18 cellular contexts compared by ENCODE assay signal in genomic region chr5:178235600-178235998, GRCh38. TPM values are rescaled to one million over a fixed set of nuclear protein-coding genes. Genes with fewer than 3 reads are reported as not detected.
DNase-seq lines count a peak whose midpoint lies in the region; ATAC-seq and TF ChIP-seq lines count a peak whose summit lies in the region.
"Had no signal": no experiment of that assay in that cellular context is flagged by ENCODE, and none has a peak within 500 bp of the region (broad histone marks: within the 10 kb centered on the region; RNA-seq: fewer than 3 reads in every experiment).

No MANE protein-coding gene starts in this region.

- peak overlapping the region; percentile 36 for H3K27ac Mint-ChIP-seq in activated CD4-positive, alpha-beta T cell treated with anti-CD3 and anti-CD28 coated beads, Interleukin-2, amount 10 ng/mL, durations not matched to agents 7 days and 5 days
- peak overlapping the region in 1 of 2 donors; percentile 97 for H3K27ac Mint-ChIP-seq in natural killer cell treated with Interleukin-12 subunit alpha and Interleukin-12 subunit beta and Interleukin-15 and Interleukin-18, amount 100 ng/mL, for 72 hours
- H3K27ac Mint-ChIP-seq in natural killer cell: peak overlapping the region in 1 of 2 donors; percentile 69
- peak overlapping the region in 8 of 10 donors; percentile 46 to 91 (median 82) for H3K27ac Mint-ChIP-seq in naive thymus-derived CD8-positive, alpha-beta T cell
- no peak overlapping the region for H3K27ac Mint-ChIP-seq in activated T-helper 17 cell treated with anti-CD3 and anti-CD28 coated beads, Interleukin-2, amount 50 U/mL, for 72 hours
- H3K27ac Mint-ChIP-seq: GM23338 had no signal

- peaks cover 4% of the 10 kb centered on the region for H3K4me1 ChIP-seq in foreskin keratinocyte
- H3K4me1 ChIP-seq: BE2C had no signal

- no peaks in the 10 kb centered on the region for H3K27me3 ChIP-seq in foreskin keratinocyte
- H3K27me3 ChIP-seq: BE2C had no signal

- peaks cover 79% of the 10 kb centered on the region for H3K4me1 Mint-ChIP-seq in activated CD4-positive, alpha-beta T cell treated with anti-CD3 and anti-CD28 coated beads, Interleukin-2, amount 10 ng/mL, durations not matched to agents 7 days and 5 days
- peaks cover 44 to 53% of the 10 kb centered on the region in 2 donors for H3K4me1 Mint-ChIP-seq in natural killer cell treated with Interleukin-12 subunit alpha and Interleukin-12 subunit beta and Interleukin-15 and Interleukin-18, amount 100 ng/mL, for 72 hours (ENCODE audit: low read depth in 2 of 2)
- peaks cover 48 to 79% of the 10 kb centered on the region in 2 donors for H3K4me1 Mint-ChIP-seq in natural killer cell
- peaks cover 26 to 81% (median 80%) of the 10 kb centered on the region in 4 donors for H3K4me1 Mint-ChIP-seq in naive thymus-derived CD8-positive, alpha-beta T cell
- peaks cover 28% of the 10 kb centered on the region for H3K4me1 Mint-ChIP-seq in activated T-helper 17 cell treated with anti-CD3 and anti-CD28 coated beads, Interleukin-2, amount 50 U/mL, for 72 hours

- H3K27me3 Mint-ChIP-seq in activated CD4-positive, alpha-beta T cell treated with anti-CD3 and anti-CD28 coated beads, Interleukin-2, amount 10 ng/mL, durations not matched to agents 7 days and 5 days: no peaks in the 10 kb centered on the region
- no peaks in the 10 kb centered on the region for H3K27me3 Mint-ChIP-seq in natural killer cell treated with Interleukin-12 subunit alpha and Interleukin-12 subunit beta and Interleukin-15 and Interleukin-18, amount 100 ng/mL, for 72 hours
- no peaks in the 10 kb centered on the region for H3K27me3 Mint-ChIP-seq in natural killer cell (ENCODE audit: low read depth in 2 of 2)
- H3K27me3 Mint-ChIP-seq in naive thymus-derived CD8-positive, alpha-beta T cell: no peaks in the 10 kb centered on the region
- H3K27me3 Mint-ChIP-seq in activated T-helper 17 cell treated with anti-CD3 and anti-CD28 coated beads, Interleukin-2, amount 50 U/mL, for 72 hours: no peaks in the 10 kb centered on the region

- H3K4me3 Mint-ChIP-seq in activated CD4-positive, alpha-beta T cell treated with anti-CD3 and anti-CD28 coated beads, Interleukin-2, amount 10 ng/mL, durations not matched to agents 7 days and 5 days: no peak overlapping the region
- peak overlapping the region; percentile 71 for H3K4me3 Mint-ChIP-seq in natural killer cell treated with Interleukin-12 subunit alpha and Interleukin-12 subunit beta and Interleukin-15 and Interleukin-18, amount 100 ng/mL, for 72 hours
- no peak overlapping the region for H3K4me3 Mint-ChIP-seq in natural killer cell
- peak overlapping the region in 3 of 10 donors; percentile 8 to 70 (median 48) for H3K4me3 Mint-ChIP-seq in naive thymus-derived CD8-positive, alpha-beta T cell
- no peak overlapping the region for H3K4me3 Mint-ChIP-seq in activated T-helper 17 cell treated with anti-CD3 and anti-CD28 coated beads, Interleukin-2, amount 50 U/mL, for 72 hours
- H3K4me3 Mint-ChIP-seq: GM23338 had no signal

- no peak for TF ChIP-seq CTCF in natural killer cell (IDR thresholded peaks at IDR 0.05)
- TF ChIP-seq CTCF in foreskin keratinocyte (conservative IDR thresholded peaks at IDR 0.05): no peak

- POLR2A ChIA-PET in activated CD4-positive, alpha-beta T cell treated with anti-CD3 and anti-CD28 coated beads, Interleukin-2, amount 10 ng/mL, durations not matched to agents 7 days and 5 days (lab: Charles Lee): no interaction called here
- POLR2A ChIA-PET in naive thymus-derived CD8-positive, alpha-beta T cell (lab: Charles Lee): interaction anchor here (1.0 to 1.5 kb wide), 5 partner anchors 11 to 1388 kb away, joined by 3 to 6 read pairs (median 3); partner anchors contain the start of genes HNRNPAB and HNRNPH1

- ATAC-seq in natural killer cell treated with Interleukin-12 subunit alpha and Interleukin-12 subunit beta and Interleukin-15 and Interleukin-18, amount 100 ng/mL, for 72 hours: no peak
- ATAC-seq in natural killer cell (no peak), foreskin keratinocyte (no peak)
- ATAC-seq in naive thymus-derived CD8-positive, alpha-beta T cell: no peak
- ATAC-seq in activated T-helper 17 cell treated with anti-CD3 and anti-CD28 coated beads, Interleukin-2, amount 50 U/mL, for 72 hours (replicated peaks): no peak

- DNase-seq in activated CD4-positive, alpha-beta T cell treated with anti-CD3 and anti-CD28 coated beads, Interleukin-2, amount 10 ng/mL, durations not matched to agents 7 days and 5 days: no peak
- DNase-seq in activated CD4-positive, alpha-beta T cell treated with anti-CD3 and anti-CD28 coated beads for 1 hour: no peak
- DNase-seq in natural killer cell treated with Interleukin-12 subunit alpha and Interleukin-12 subunit beta and Interleukin-15 and Interleukin-18, amount 100 ng/mL, for 72 hours (ENCODE audit: low spot score): no peak
- DNase-seq in natural killer cell: no peak
- peak in 1 of 10 donors; percentile 50 for DNase-seq in naive thymus-derived CD8-positive, alpha-beta T cell
- no peak for DNase-seq in foreskin keratinocyte
- DNase-seq in NCI-H510A treated with DMSO at 0.1 percent for 48 hours (lab: John Stamatoyannopoulos, UW): no peak
- DNase-seq: NCI-H1105, NCI-H187, NCI-H446 treated with DMSO at 0.1 percent for 48 hours had no signal

- CTCF ChIA-PET in activated CD4-positive, alpha-beta T cell treated with anti-CD3 and anti-CD28 coated beads, Interleukin-2, amount 10 ng/mL, durations not matched to agents 7 days and 5 days (lab: Charles Lee): interaction anchor here (0.6 to 2.0 kb wide), 8 partner anchors 8 to 1717 kb away, joined by 3 to 9 read pairs (median 4); partner anchors contain the start of gene COL23A1

- intact Hi-C loops in natural killer cell (cut with micrococcal nuclease): loop anchor here (2.0 to 10.0 kb wide), 3 partner anchors 121 to 499 kb away; partner anchors contain the start of genes N4BP3 and ZNF354A

- H3K36me3 Mint-ChIP-seq in activated CD4-positive, alpha-beta T cell treated with anti-CD3 and anti-CD28 coated beads, Interleukin-2, amount 10 ng/mL, durations not matched to agents 7 days and 5 days (ENCODE audit: low read depth): peaks cover 14% of the 10 kb centered on the region
- no peaks in the 10 kb centered on the region for H3K36me3 Mint-ChIP-seq in natural killer cell treated with Interleukin-12 subunit alpha and Interleukin-12 subunit beta and Interleukin-15 and Interleukin-18, amount 100 ng/mL, for 72 hours
- no peaks in the 10 kb centered on the region for H3K36me3 Mint-ChIP-seq in natural killer cell
- H3K36me3 Mint-ChIP-seq in naive thymus-derived CD8-positive, alpha-beta T cell: peaks cover 0 to 7% (median 6%) of the 10 kb centered on the region in 3 donors
- H3K36me3 Mint-ChIP-seq in activated T-helper 17 cell treated with anti-CD3 and anti-CD28 coated beads, Interleukin-2, amount 50 U/mL, for 72 hours (ENCODE audit: low read depth): peaks cover 13% of the 10 kb centered on the region

- H3K27ac ChIP-seq in foreskin keratinocyte: no peak overlapping the region
- H3K27ac ChIP-seq: 22Rv1 had no signal

- H3K9me3 Mint-ChIP-seq in activated CD4-positive, alpha-beta T cell treated with anti-CD3 and anti-CD28 coated beads, Interleukin-2, amount 10 ng/mL, durations not matched to agents 7 days and 5 days: no peaks in the 10 kb centered on the region
- H3K9me3 Mint-ChIP-seq in natural killer cell treated with Interleukin-12 subunit alpha and Interleukin-12 subunit beta and Interleukin-15 and Interleukin-18, amount 100 ng/mL, for 72 hours: no peaks in the 10 kb centered on the region
- no peaks in the 10 kb centered on the region for H3K9me3 Mint-ChIP-seq in natural killer cell
- no peaks in the 10 kb centered on the region for H3K9me3 Mint-ChIP-seq in naive thymus-derived CD8-positive, alpha-beta T cell
- H3K9me3 Mint-ChIP-seq in activated T-helper 17 cell treated with anti-CD3 and anti-CD28 coated beads, Interleukin-2, amount 50 U/mL, for 72 hours: no peaks in the 10 kb centered on the region
- H3K9me3 Mint-ChIP-seq: GM23338 had no signal

RNA-seq across cellular contexts. Expression of gene PHYKPL, which starts 3.0 kb away (rescaled TPM):
- total RNA-seq in activated CD4-positive, alpha-beta T cell treated with anti-CD3 and anti-CD28 coated beads, Interleukin-2, amount 10 ng/mL, durations not matched to agents 7 days and 5 days: 100 to 1,000 TPM; 126 to 138 TPM
- 100 to 1,000 TPM; 133 to 191 TPM for total RNA-seq in natural killer cell treated with Interleukin-12 subunit alpha and Interleukin-12 subunit beta and Interleukin-15 and Interleukin-18, amount 100 ng/mL, for 72 hours
- total RNA-seq in natural killer cell (100 to 1,000 TPM; 111 to 134 (median 131) TPM), foreskin keratinocyte (11.4 and 14.9 TPM in 2 replicates)
- total RNA-seq in naive thymus-derived CD8-positive, alpha-beta T cell: 100 to 1,000 TPM; 209 to 229 TPM
- 10 to 100 TPM; 41.1 to 51.8 (median 49.7) TPM for polyA plus RNA-seq in naive thymus-derived CD8-positive, alpha-beta T cell
- 8.9 and 10.9 TPM in 2 replicates for polyA plus RNA-seq in foreskin keratinocyte
- 100 to 1,000 TPM in 1 of 2 donors, 10 to 100 TPM in 1; 91.9 to 112 TPM for total RNA-seq in activated T-helper 17 cell treated with anti-CD3 and anti-CD28 coated beads, Interleukin-2, amount 50 U/mL, for 72 hours

RNA-seq across cellular contexts. Expression of gene HNRNPAB, which starts 31.3 kb away (rescaled TPM):
- 100 to 1,000 TPM; 185 to 215 TPM for total RNA-seq in activated CD4-positive, alpha-beta T cell treated with anti-CD3 and anti-CD28 coated beads, Interleukin-2, amount 10 ng/mL, durations not matched to agents 7 days and 5 days
- total RNA-seq in natural killer cell treated with Interleukin-12 subunit alpha and Interleukin-12 subunit beta and Interleukin-15 and Interleukin-18, amount 100 ng/mL, for 72 hours: 100 to 1,000 TPM; 314 to 481 TPM
- total RNA-seq in natural killer cell (10 to 100 TPM; 77.6 to 98.4 (median 88.4) TPM), foreskin keratinocyte (140 and 167 TPM in 2 replicates)
- 10 to 100 TPM; 79.3 to 82.5 TPM for total RNA-seq in naive thymus-derived CD8-positive, alpha-beta T cell
- 10 to 100 TPM; 43.6 to 74.9 (median 61.2) TPM for polyA plus RNA-seq in naive thymus-derived CD8-positive, alpha-beta T cell
- 208 and 251 TPM in 2 replicates for polyA plus RNA-seq in foreskin keratinocyte
- total RNA-seq in activated T-helper 17 cell treated with anti-CD3 and anti-CD28 coated beads, Interleukin-2, amount 50 U/mL, for 72 hours: 100 to 1,000 TPM; 154 to 390 TPM

RNA-seq across cellular contexts. Expression of gene GMCL2, which starts 48.4 kb away (rescaled TPM):
- not detected for total RNA-seq in activated CD4-positive, alpha-beta T cell treated with anti-CD3 and anti-CD28 coated beads, Interleukin-2, amount 10 ng/mL, durations not matched to agents 7 days and 5 days
- total RNA-seq in natural killer cell treated with Interleukin-12 subunit alpha and Interleukin-12 subunit beta and Interleukin-15 and Interleukin-18, amount 100 ng/mL, for 72 hours: not detected
- total RNA-seq in natural killer cell (not detected), foreskin keratinocyte (not detected in 2 replicates)
- under 1 TPM in 1 of 2 experiments, not detected in 1; 0.14 TPM for total RNA-seq in naive thymus-derived CD8-positive, alpha-beta T cell
- not detected for polyA plus RNA-seq in naive thymus-derived CD8-positive, alpha-beta T cell
- polyA plus RNA-seq in foreskin keratinocyte: not detected in 2 replicates
- not detected for total RNA-seq in activated T-helper 17 cell treated with anti-CD3 and anti-CD28 coated beads, Interleukin-2, amount 50 U/mL, for 72 hours
- total RNA-seq: Daoy, LHCN-M2, RPMI7951 had no signal
- polyA plus RNA-seq: AG04450, GM23338 had no signal
